20 cellular contexts compared by ENCODE assay signal in the genomic region with DNA sequence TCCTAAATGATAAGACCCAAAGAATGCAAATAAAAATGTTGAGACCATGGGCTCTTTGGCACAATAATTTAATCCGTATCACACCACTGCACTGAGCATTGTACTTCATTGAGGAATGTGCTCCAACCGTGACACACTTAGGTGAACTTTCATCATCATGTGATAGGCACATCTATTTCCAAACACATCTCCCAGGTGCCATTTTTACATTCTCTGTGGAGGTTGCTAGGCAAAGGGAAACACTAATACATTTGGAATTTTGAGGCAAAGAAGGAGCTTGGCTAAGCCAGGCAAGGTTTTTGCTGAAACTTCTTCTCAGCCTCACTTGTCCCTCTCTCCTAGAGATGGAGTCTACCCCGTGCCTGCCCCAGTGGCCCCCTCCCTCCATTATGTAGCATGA.
DNase-seq lines count a peak whose midpoint lies in the region; ATAC-seq, FAIRE-seq and TF ChIP-seq lines count a peak whose summit lies in the region.
"Had no signal": no experiment of that assay in that cellular context is flagged by ENCODE, and none has a peak within 500 bp of the region (broad histone marks: within the 10 kb centered on the region; RNA-seq: fewer than 3 reads in every experiment).

No MANE protein-coding gene starts in this region.

- no peak overlapping the region for H2AFZ ChIP-seq in keratinocyte (ENCODE audit: control insufficient read depth, low read length)

- H3K4me1 ChIP-seq in keratinocyte (ENCODE audit: control insufficient read depth, extremely low read depth, insufficient read depth, low read length), result peaks cover 27% of the 10 kb centered on the region
- H3K4me1 ChIP-seq: testis had no signal

- peaks cover 2% of the 10 kb centered on the region for H3K27me3 Mint-ChIP-seq in endothelial cell (ENCODE audit: unreplicated experiment)

- dilution Hi-C loops in keratinocyte (cut with MboI; ENCODE audit: extremely low pct_ligation_motif_present, low sequenced_read_pairs), result no loop called here

- H3K4me3 ChIP-seq in keratinocyte (ENCODE audit: control insufficient read depth in 2 of 3, extremely low read depth in 1 of 3, insufficient read depth in 2 of 3, low read depth in 1 of 3, low read length in 3 of 3), result no peak overlapping the region
- H3K4me3 ChIP-seq: SJCRH30, testis had no signal

- no peaks in the 10 kb centered on the region for H3K9me3 ChIP-seq in keratinocyte (ENCODE audit: control insufficient read depth, low read depth, low read length)
- H3K9me3 ChIP-seq: neutrophil, SJCRH30, testis had no signal

- no peak overlapping the region for H3K27ac ChIP-seq in keratinocyte (ENCODE audit: control insufficient read depth, insufficient read depth, low read length)
- H3K27ac ChIP-seq: neutrophil, SJCRH30, testis had no signal

- no peaks in the 10 kb centered on the region for H3K9me1 ChIP-seq in keratinocyte (ENCODE audit: control insufficient read depth, extremely low read depth, insufficient read depth, low read length)

- no peaks in the 10 kb centered on the region for H3K79me2 ChIP-seq in keratinocyte (ENCODE audit: control insufficient read depth, insufficient read depth, low read length)

- no peaks in the 10 kb centered on the region for H3K9me3 Mint-ChIP-seq in endothelial cell (ENCODE audit: unreplicated experiment)

- ATAC-seq in HG03469 (IDR thresholded peaks at IDR 0.05; ENCODE audit: unreplicated experiment), result no peak
- no peak for ATAC-seq in HG03520 (IDR thresholded peaks at IDR 0.05; ENCODE audit: unreplicated experiment)
- ATAC-seq: activated T-cell treated with anti-CD3 and anti-CD28 coated beads, Interleukin-2, amount 50 U/mL, for 72 hours; HepG2; sciatic nerve had no signal

- H3K4me1 Mint-ChIP-seq in endothelial cell (ENCODE audit: unreplicated experiment), result peaks cover 3% of the 10 kb centered on the region

- peak; percentile 95 for FAIRE-seq in keratinocyte (lab: Jason Lieb, UNC)
- FAIRE-seq: HepG2 had no signal

- no peaks in the 10 kb centered on the region for H3K36me3 Mint-ChIP-seq in endothelial cell (ENCODE audit: low read depth, unreplicated experiment)

- no peaks in the 10 kb centered on the region for H3K36me3 ChIP-seq in keratinocyte (ENCODE audit: control insufficient read depth in 2 of 2, extremely low read depth in 1 of 2, insufficient read depth in 2 of 2, low read length in 2 of 2)
- H3K36me3 ChIP-seq: neutrophil, SJCRH30 had no signal

- H3K4me2 ChIP-seq in keratinocyte (ENCODE audit: control insufficient read depth, extremely low read depth, insufficient read depth, low read depth, low read length), result no peak overlapping the region

- DNase-seq in AG08396 (ENCODE audit: low spot score), result peak; percentile 50
- peak; percentile 53 for DNase-seq in LHCN-M2 (ENCODE audit: low read depth)
- DNase-seq in astrocyte of the hippocampus (ENCODE audit: low read depth, low spot score), result peak; percentile 50
- peak; percentile 19 for DNase-seq in keratinocyte (ENCODE audit: low read depth, low spot score)
- no peak for DNase-seq in activated CD4-positive, alpha-beta T cell treated with anti-CD3 and anti-CD28 coated beads, Interleukin-2, amount 50 U/mL, for 1 hour
- no peak for DNase-seq in endothelial cell (ENCODE audit: low spot score)
- DNase-seq: activated CD4-positive, alpha-beta T cell treated with anti-CD3 and anti-CD28 coated beads, Interleukin-2, amount 50 U/mL, for 48 hours; activated T-cell treated with anti-CD3 and anti-CD28 coated beads, Interleukin-2, amount 50 U/mL, for 72 hours; AML-193; amygdala; NCI-H1048; SJCRH30; stimulated activated CD4-positive, alpha-beta T cell treated with anti-CD3 and anti-CD28 coated beads, Interleukin-2, amount 100 ng/mL, for 48 hours; stimulated activated CD8-positive, alpha-beta memory T cell treated with anti-CD3 and anti-CD28 coated beads, Interleukin-4, amount 100 ng/mL, for 48 hours; testis had no signal

- TF ChIP-seq CTCF in keratinocyte (optimal IDR thresholded peaks at IDR 0.05 in 1 of 3, IDR thresholded peaks at IDR 0.05 in 1 of 3, conservative IDR thresholded peaks at IDR 0.05 in 1 of 3; ENCODE audit: extremely low read depth in 1 of 3, insufficient read depth in 2 of 3, low read length in 3 of 3), result no peak
- TF ChIP-seq CTCF in endothelial cell (IDR thresholded peaks at IDR 0.05; ENCODE audit: unreplicated experiment), result no peak

- no peak overlapping the region for H3K27ac Mint-ChIP-seq in endothelial cell (ENCODE audit: unreplicated experiment)
- H3K27ac Mint-ChIP-seq: activated T-cell treated with anti-CD3 and anti-CD28 coated beads, Interleukin-2, amount 50 U/mL, for 72 hours had no signal

- H3K27me3 ChIP-seq in keratinocyte (ENCODE audit: control insufficient read depth, extremely low read depth, insufficient read depth, low read length), result peaks cover 4% of the 10 kb centered on the region
- H3K27me3 ChIP-seq: neutrophil, SJCRH30, testis had no signal

- H3K9ac ChIP-seq in keratinocyte (ENCODE audit: control insufficient read depth, extremely low read depth, insufficient read depth, low read length), result no peak overlapping the region

- H4K20me1 ChIP-seq in keratinocyte (ENCODE audit: control insufficient read depth, extremely low read depth, insufficient read depth, low read length), result no peaks in the 10 kb centered on the region

- H3K4me3 Mint-ChIP-seq in endothelial cell (ENCODE audit: unreplicated experiment), result no peak overlapping the region
- H3K4me3 Mint-ChIP-seq: activated T-cell treated with anti-CD3 and anti-CD28 coated beads, Interleukin-2, amount 50 U/mL, for 72 hours had no signal

Comparison
In these comparisons a context has a peak if more than half of its experiments do, and no peak if none do; other contexts are left out.
1. DNase-seq: peak in AG08396 (single experiment), LHCN-M2 (single experiment), astrocyte of the hippocampus (single experiment) and keratinocyte (single experiment); none in activated CD4-positive, alpha-beta T cell treated with anti-CD3 and anti-CD28 coated beads, Interleukin-2, amount 50 U/mL, for 1 hour (single experiment) and endothelial cell (single experiment).